In genomic region chr11:19220903-19221682, GRCh38 we compare ENCODE assay signal across 18 cellular contexts. TPM values are rescaled to one million over a fixed set of nuclear protein-coding genes. Genes with fewer than 3 reads are reported as not detected.
DNase-seq lines count a peak whose midpoint lies in the region; FAIRE-seq and TF ChIP-seq lines count a peak whose summit lies in the region.
"Had no signal": no experiment of that assay in that cellular context is flagged by ENCODE, and none has a peak within 500 bp of the region (broad histone marks: within the 10 kb centered on the region; RNA-seq: fewer than 3 reads in every experiment).

No MANE protein-coding gene starts in this region.

- H3K9me3 ChIP-seq in Karpas-422 (ENCODE audit: low read length) (no peaks in the 10 kb centered on the region), hepatocyte (ENCODE audit: low read depth) (no peaks in the 10 kb centered on the region)
- H3K9me3 ChIP-seq: neutrophil had no signal

- H3K4me1 ChIP-seq in Karpas-422 (ENCODE audit: low read length) (no peaks in the 10 kb centered on the region), hepatocyte (ENCODE audit: insufficient read depth) (peaks cover 7% of the 10 kb centered on the region)

- H4K20me1 ChIP-seq in Karpas-422 (ENCODE audit: insufficient read depth, low read depth, low read length) (no peaks in the 10 kb centered on the region), hepatocyte (ENCODE audit: insufficient read depth, poor library complexity, severe bottlenecking) (no peaks in the 10 kb centered on the region)

- no peak overlapping the region for H2AFZ ChIP-seq in Karpas-422 (ENCODE audit: low read length)
- H2AFZ ChIP-seq in hepatocyte = no peak overlapping the region

- no peak overlapping the region for H3K9ac ChIP-seq in Karpas-422 (ENCODE audit: low read length)

- H3K4me2 ChIP-seq in Karpas-422 (ENCODE audit: low read depth, low read length, poor library complexity, severe bottlenecking) (no peak overlapping the region), hepatocyte (no peak overlapping the region)

- WGBS in hepatocyte (ENCODE audit: low lambda C conversion rate, missing lambda C conversion rate) = 44% methylated on average over 3 of the region's 3 CpGs

- H3K27me3 ChIP-seq in Karpas-422 (ENCODE audit: low read length) (no peaks in the 10 kb centered on the region), hepatocyte (no peaks in the 10 kb centered on the region)
- H3K27me3 ChIP-seq: neutrophil had no signal

- H3K79me2 ChIP-seq in Karpas-422 (ENCODE audit: low read length) (no peaks in the 10 kb centered on the region), hepatocyte (no peaks in the 10 kb centered on the region)

- H3K4me3 ChIP-seq in Karpas-422 (ENCODE audit: low read length) (no peak overlapping the region), choroid plexus epithelial cell (ENCODE audit: low read depth, low read length) (no peak overlapping the region), hepatocyte (no peak overlapping the region)

- H3K36me3 ChIP-seq in Karpas-422 (ENCODE audit: insufficient read depth, low read length) (peaks cover 26% of the 10 kb centered on the region), hepatocyte (replicated peaks; ENCODE audit: insufficient read depth, low read depth) (no peaks in the 10 kb centered on the region)

- no peak for FAIRE-seq in RCC 7860 (lab: Jason Lieb, UNC)

- DNase-seq in Karpas-422 (peak; percentile 30), choroid plexus epithelial cell (ENCODE audit: low read depth) (peak; percentile 20), hepatocyte (ENCODE audit: low spot score) (no peak), putamen (ENCODE audit: low spot score) (peak; percentile 14), NAMALWA (ENCODE audit: low spot score) (no peak), HuH-7.5 (ENCODE audit: low spot score) (no peak), RCC 7860 (ENCODE audit: low spot score) (no peak), activated T-cell treated with anti-CD3 and anti-CD28 coated beads for 4 hours (no peak)
- DNase-seq: activated CD4-positive, CD25-positive, alpha-beta regulatory T cell; activated naive CD4-positive, alpha-beta T cell treated with anti-CD3 and anti-CD28 coated beads, Interleukin-2, amount 10 ng/mL, durations not matched to agents 7 days and 5 days; central memory CD4-positive, alpha-beta T cell; HCEC 1CT; NCI-H1436; NCI-H510A had no signal

- TF ChIP-seq CTCF in choroid plexus epithelial cell (conservative IDR thresholded peaks at IDR 0.05; ENCODE audit: low read depth, low read length) = no peak
- TF ChIP-seq CTCF in hepatocyte (IDR thresholded peaks at IDR 0.05; ENCODE audit: poor library complexity) = no peak

- no peak overlapping the region for H3K27ac ChIP-seq in Karpas-422 (ENCODE audit: low read length)
- peak overlapping the region; percentile 59 for H3K27ac ChIP-seq in hepatocyte
- H3K27ac ChIP-seq: neutrophil had no signal

- no peaks in the 10 kb centered on the region for H3K9me2 ChIP-seq in Karpas-422 (replicated peaks; ENCODE audit: insufficient read depth, low read length)
- no peaks in the 10 kb centered on the region for H3K9me2 ChIP-seq in hepatocyte (replicated peaks; ENCODE audit: insufficient read depth)

RNA-seq across cellular contexts. Expression of gene CSRP3, which starts 19.3 kb away (rescaled TPM):
- total RNA-seq in Karpas-422 (2014; rRNA removed; shearing (Covaris generic); ENCODE audit: low replicate concordance) = not detected in 2 replicates
- 0.88 TPM in 1 of 2 replicates, not detected in the other for total RNA-seq in hepatocyte
- 0.41 and 0.77 TPM in 2 replicates for polyA plus RNA-seq in hepatocyte
- total RNA-seq: subcutaneous adipose tissue had no signal
- polyA plus RNA-seq: BJ, liver had no signal

RNA-seq across cellular contexts. Expression of gene E2F8, which starts 19.7 kb away (rescaled TPM):
- 4.1 and 8.4 TPM in 2 replicates for total RNA-seq in Karpas-422 (2014; rRNA removed; shearing (Covaris generic); ENCODE audit: low replicate concordance)
- total RNA-seq in hepatocyte = 2.1 and 2.3 TPM in 2 replicates
- polyA plus RNA-seq in hepatocyte = 0.42 and 0.64 TPM in 2 replicates

Comparison
In these comparisons a context has a peak if more than half of its experiments do, and no peak if none do; other contexts are left out.
1. DNase-seq: peak in Karpas-422 (single experiment), choroid plexus epithelial cell (single experiment) and putamen (single experiment); none in hepatocyte (single experiment), NAMALWA (single experiment), HuH-7.5 (single experiment), RCC 7860 (single experiment) and activated T-cell treated with anti-CD3 and anti-CD28 coated beads for 4 hours (single experiment).